Comparison of ENCODE assay signal across 17 cellular contexts in the genomic region with DNA sequence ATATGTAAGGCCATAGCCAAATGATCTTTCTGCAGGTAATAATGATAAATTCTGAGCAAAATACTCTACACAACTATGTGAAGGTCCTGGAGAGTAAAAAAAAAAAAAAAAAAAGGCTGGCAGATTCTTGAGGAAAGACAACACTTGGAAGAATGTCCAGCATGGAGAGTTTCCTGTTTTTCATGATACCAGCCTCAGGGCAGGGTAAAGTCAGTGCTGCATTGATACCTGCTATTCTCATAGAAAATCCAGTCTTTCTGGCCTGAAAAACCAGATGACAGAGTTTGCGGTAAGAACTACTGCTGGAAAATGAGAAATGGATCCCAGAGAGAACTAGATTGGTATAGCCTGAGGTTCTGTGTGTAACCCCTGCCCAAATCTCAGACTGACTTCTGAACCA.
A peak's percentile ranks its signal among the peaks of the same experiment; 100 is the strongest.
DNase-seq lines count a peak whose midpoint lies in the region; TF ChIP-seq lines count a peak whose summit lies in the region.
"Had no signal": no experiment of that assay in that cellular context is flagged by ENCODE, and none has a peak within 500 bp of the region (broad histone marks: within the 10 kb centered on the region; RNA-seq: fewer than 3 reads in every experiment).

No MANE protein-coding gene starts in this region.

- DNase-seq in ELF-1 (ENCODE audit: low read depth, low spot score) (peak; percentile 68), RPMI7951 (ENCODE audit: low read depth) (peak; percentile 34), epithelial cell of esophagus (ENCODE audit: low read depth) (peak; percentile 95), pulmonary artery endothelial cell (ENCODE audit: low read depth, low spot score) (peak; percentile 22), HuH-7.5 (ENCODE audit: low spot score) (no peak), epidermal melanocyte (ENCODE audit: insufficient read length, low spot score) (no peak), HT-29 (ENCODE audit: low spot score) (no peak)
- DNase-seq: AML-193; CD4-positive, CD25-positive, alpha-beta regulatory T cell; DMS79; GF-D8; HCEC 1CT; NCI-H1092 treated with DMSO at 0.1 percent for 48 hours; NCI-H1694 treated with DMSO at 0.1 percent for 48 hours; NCI-H446 treated with DMSO at 0.1 percent for 48 hours; NCI-H774 had no signal

- no peak for TF ChIP-seq CTCF in epithelial cell of esophagus (IDR thresholded peaks at IDR 0.05; ENCODE audit: insufficient read depth, low read depth, low read length, missing control alignments)

- no peak overlapping the region for H3K4me3 ChIP-seq in epithelial cell of esophagus (ENCODE audit: low read length)
- H3K4me3 ChIP-seq: SK-N-MC had no signal

Comparison
In these comparisons a context has a peak if more than half of its experiments do, and no peak if none do; other contexts are left out.
1. DNase-seq: peak in ELF-1 (single experiment), RPMI7951 (single experiment), epithelial cell of esophagus (single experiment) and pulmonary artery endothelial cell (single experiment); none in HuH-7.5 (single experiment), epidermal melanocyte (single experiment) and HT-29 (single experiment).